ENCODE assay signal across 8 cellular contexts in the genomic region with DNA sequence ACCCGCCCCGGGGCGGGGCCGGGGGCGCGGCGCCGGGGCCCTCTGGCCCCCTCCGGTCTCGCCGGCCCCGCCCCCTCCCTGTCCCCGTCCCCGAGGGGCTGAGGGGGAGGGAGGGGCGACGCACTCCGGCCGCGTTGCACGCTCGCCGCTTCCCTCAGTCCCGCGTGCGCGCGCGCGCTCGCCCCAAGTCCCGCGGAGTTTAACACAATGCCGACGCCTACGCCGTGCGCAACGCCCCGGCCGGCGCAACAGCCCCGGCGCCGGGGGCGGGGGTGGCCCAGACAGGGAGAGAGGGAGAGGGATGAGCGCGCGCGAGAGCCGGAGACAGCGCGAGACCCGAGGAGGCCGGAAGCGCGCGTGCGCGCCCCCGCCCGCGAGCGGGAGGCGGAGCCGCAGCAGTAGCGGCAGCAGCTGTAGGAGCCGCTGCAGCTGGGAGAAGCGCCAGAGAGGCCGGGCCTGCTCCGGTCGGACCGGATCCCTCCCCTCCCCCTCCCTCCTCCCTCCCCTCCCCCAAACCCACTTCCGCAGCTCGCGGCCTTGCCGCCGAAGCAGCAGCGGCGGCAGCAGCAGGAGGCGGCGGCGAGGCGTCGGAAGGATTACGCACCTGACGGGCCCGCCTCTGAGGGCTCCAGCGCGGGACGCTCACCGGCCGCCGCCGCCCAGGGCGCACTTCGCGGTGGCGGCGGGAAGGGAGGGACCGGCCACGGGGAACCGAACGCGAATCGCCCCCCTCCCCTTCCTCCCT. TPM values are rescaled to one million over a fixed set of nuclear protein-coding genes. Genes with fewer than 3 reads are reported as not detected.
A peak's percentile ranks its signal among the peaks of the same experiment; 100 is the strongest.
DNase-seq lines count a peak whose midpoint lies in the region; ATAC-seq and TF ChIP-seq lines count a peak whose summit lies in the region.

No MANE protein-coding gene starts in this region.

- H3K27ac ChIP-seq in C4-2B (peak overlapping the region; percentile 96), right lobe of liver (peak overlapping the region; percentile 87 to 98 (median 96))

- H3K9me3 ChIP-seq in right lobe of liver, result no peaks in the 10 kb centered on the region

- H3K4me3 ChIP-seq in right lobe of liver, result peak overlapping the region; percentile 85 to 96 (median 91)

- TF ChIP-seq CTCF in C4-2B (conservative IDR thresholded peaks at IDR 0.05) (no peak), right lobe of liver (IDR thresholded peaks at IDR 0.05) (peak in 1 of 4 donors; percentile 3)

- DNase-seq in NCI-H748 treated with DMSO at 0.1 percent for 48 hours (lab: John Stamatoyannopoulos, UW), result peak; percentile 90
- peak; percentile 96 to 97 for DNase-seq in activated CD4-positive, alpha-beta T cell treated with anti-CD3 and anti-CD28 coated beads, Interleukin-2, amount 50 U/mL, for 48 hours
- peak; percentile 95 to 99 for DNase-seq in dermis microvascular lymphatic vessel endothelial cell (ENCODE audit: low read depth in 2 of 2)
- peak; percentile 98 to 99 (median 99) for DNase-seq in right lobe of liver
- peak; percentile 98 for DNase-seq in stimulated activated CD4-positive, alpha-beta T cell treated with anti-CD3 and anti-CD28 coated beads, Interleukin-4, amount 100 ng/mL, for 24 hours

- ATAC-seq in GM19397 (IDR thresholded peaks at IDR 0.05; ENCODE audit: unreplicated experiment), result peak; percentile 81
- peak; percentile 75 for ATAC-seq in HG03565 (IDR thresholded peaks at IDR 0.05; ENCODE audit: unreplicated experiment)
- peak; percentile 79 to 92 (median 86) for ATAC-seq in right lobe of liver

- H3K27me3 ChIP-seq in right lobe of liver, result no peaks in the 10 kb centered on the region

- no peak for TF ChIP-seq POLR2A in right lobe of liver (IDR thresholded peaks at IDR 0.05)

- H3K4me1 ChIP-seq in right lobe of liver, result peaks cover 0 to 16% (median 4%) of the 10 kb centered on the region in 4 donors

- intact Hi-C loops in right lobe of liver (cut with DNase I), result no loop called here

- no CpG with 5 or more reads among the region's 105 CpGs for WGBS in right lobe of liver (ENCODE audit: insufficient coverage, low coverage, low lambda C conversion rate, missing lambda C conversion rate)

- H3K36me3 ChIP-seq in right lobe of liver, result no peaks in the 10 kb centered on the region

RNA-seq across cellular contexts. Expression of a gene that starts 0.9 kb away (rescaled TPM):
- 5.0 and 6.7 TPM in 2 replicates for total RNA-seq in dermis microvascular lymphatic vessel endothelial cell
- total RNA-seq in right lobe of liver, result 1 to 10 TPM; 3.2 to 6.0 (median 4.5) TPM

Comparison
In these comparisons a context has a peak if more than half of its experiments do, and no peak if none do; other contexts are left out.
1. Peak in every context shown above with its lines: DNase-seq, ATAC-seq, H3K4me3 ChIP-seq and H3K27ac ChIP-seq.